In genomic region chr3:131007256-131007655, GRCh38 we compare ENCODE assay signal across 18 cellular contexts. TPM values are rescaled to one million over a fixed set of nuclear protein-coding genes. Genes with fewer than 3 reads are reported as not detected.
DNase-seq lines count a peak whose midpoint lies in the region; FAIRE-seq and TF ChIP-seq lines count a peak whose summit lies in the region.
"Had no signal": no experiment of that assay in that cellular context is flagged by ENCODE, and none has a peak within 500 bp of the region (broad histone marks: within the 10 kb centered on the region; RNA-seq: fewer than 3 reads in every experiment).

No MANE protein-coding gene starts in this region.

- peaks cover 6% of the 10 kb centered on the region for H3K36me3 ChIP-seq in A673 (ENCODE audit: insufficient read depth, low read length, poor library complexity, severe bottlenecking)
- H3K36me3 ChIP-seq in CD4-positive, alpha-beta memory T cell (ENCODE audit: insufficient read depth, low read length), result no peaks in the 10 kb centered on the region

- peaks cover 38 to 65% of the 10 kb centered on the region in 2 donors for H3K36me3 Mint-ChIP-seq in CD4-positive, alpha-beta memory T cell

- H3K4me1 Mint-ChIP-seq in CD4-positive, alpha-beta memory T cell, result peaks cover 0 to 8% (median 3%) of the 10 kb centered on the region in 4 donors

- H3K9me3 Mint-ChIP-seq in CD4-positive, alpha-beta memory T cell, result no peaks in the 10 kb centered on the region
- H3K9me3 Mint-ChIP-seq: CD8-positive, alpha-beta T cell had no signal

- intact Hi-C loops in A673 (cut with micrococcal nuclease; ENCODE audit: unreplicated experiment), result no loop called here
- intact Hi-C loops in CD4-positive, alpha-beta memory T cell (cut with micrococcal nuclease), result no loop called here

- TF ChIP-seq CTCF in A673 (conservative IDR thresholded peaks at IDR 0.05; ENCODE audit: low read depth, low read length) (no peak), VCaP (conservative IDR thresholded peaks at IDR 0.05) (no peak)

- no peak for FAIRE-seq in frontal cortex (lab: Jason Lieb, UNC)
- FAIRE-seq: GM12878, GM19239, K562 had no signal

- H3K4me3 Mint-ChIP-seq in CD4-positive, alpha-beta memory T cell, result no peak overlapping the region
- H3K4me3 Mint-ChIP-seq: CD8-positive, alpha-beta T cell had no signal

- no peaks in the 10 kb centered on the region for H3K9me3 ChIP-seq in A673 (ENCODE audit: low read depth, low read length, poor library complexity, severe bottlenecking)
- H3K9me3 ChIP-seq in CD4-positive, alpha-beta memory T cell (ENCODE audit: control insufficient read depth in 1 of 2, low read length in 2 of 2), result no peaks in the 10 kb centered on the region

- POLR2A ChIA-PET in A673 (lab: Charles Lee; ENCODE audit: low non-redundant PET), result interaction anchor here (0.8 kb wide), 1 partner anchor 1028 kb away, joined by 9 read pairs; the partner anchor contains the start of gene CPNE4
- POLR2A ChIA-PET in CD4-positive, alpha-beta memory T cell (lab: Charles Lee; ENCODE audit: partially characterized antibody), result no interaction called here

- peak; percentile 20 for DNase-seq in A673 (ENCODE audit: low spot score)
- no peak for DNase-seq in CD4-positive, alpha-beta memory T cell
- DNase-seq in fibroblast of gingiva (ENCODE audit: low read depth), result peak; percentile 6
- DNase-seq in frontal cortex (ENCODE audit: low spot score in 2 of 2), result no peak
- DNase-seq in activated CD4-positive, CD25-positive, alpha-beta regulatory T cell treated with anti-CD3 and anti-CD28 coated beads, Interleukin-2, amount 50 U/mL, for 72 hours, result no peak
- DNase-seq in NCI-H1694 (lab: John Stamatoyannopoulos, UW), result no peak
- DNase-seq: ACHN; AML-193; CD8-positive, alpha-beta T cell; COR-L47; DMS 273 treated with DMSO at 0.1 percent for 48 hours; DND-41; EL had no signal

- H3K27me3 ChIP-seq in A673 (replicated peaks; ENCODE audit: insufficient read depth, low read depth, low read length, poor library complexity), result no peaks in the 10 kb centered on the region
- no peaks in the 10 kb centered on the region for H3K27me3 ChIP-seq in CD4-positive, alpha-beta memory T cell (ENCODE audit: insufficient read depth, low read length)

- peak overlapping the region in 4 of 7 donors; percentile 19 to 70 (median 55) for H3K27ac Mint-ChIP-seq in CD4-positive, alpha-beta memory T cell
- H3K27ac Mint-ChIP-seq: CD8-positive, alpha-beta T cell had no signal

- no peaks in the 10 kb centered on the region for H3K27me3 Mint-ChIP-seq in CD4-positive, alpha-beta memory T cell

- H3K4me3 ChIP-seq in A673 (ENCODE audit: low read depth, low read length, poor library complexity, severe bottlenecking), result no peak overlapping the region
- no peak overlapping the region for H3K4me3 ChIP-seq in CD4-positive, alpha-beta memory T cell (ENCODE audit: low read length in 2 of 2)
- H3K4me3 ChIP-seq: GM12878, K562 had no signal

- CTCF ChIA-PET in A673 (lab: Charles Lee), result no interaction called here
- CTCF ChIA-PET in CD4-positive, alpha-beta memory T cell (lab: Charles Lee; ENCODE audit: partially characterized antibody), result no interaction called here

- no TSS peak for BruUV-seq in A673 (replicated peaks; lab: Mats Ljungman, UMichigan)

- peaks cover 17% of the 10 kb centered on the region for H3K4me1 ChIP-seq in A673 (ENCODE audit: insufficient read depth, low read length, poor library complexity, severe bottlenecking)
- H3K4me1 ChIP-seq in CD4-positive, alpha-beta memory T cell (ENCODE audit: insufficient read depth, low read length), result no peaks in the 10 kb centered on the region

- H3K27ac ChIP-seq in A673 (ENCODE audit: low read depth, low read length, poor library complexity, severe bottlenecking), result no peak overlapping the region
- no peak overlapping the region for H3K27ac ChIP-seq in CD4-positive, alpha-beta memory T cell (ENCODE audit: low read depth, low read length)
- H3K27ac ChIP-seq in VCaP, result peak overlapping the region; percentile 80; the same call in 1 of the 2 replicates
- H3K27ac ChIP-seq: C4-2B had no signal

RNA-seq across cellular contexts. Expression of gene ASTE1, which starts 19.4 kb away (rescaled TPM):
- total RNA-seq in A673 (2021) (7.3 and 8.1 TPM in 2 replicates), frontal cortex (15.1 TPM)
- total RNA-seq in CD4-positive, alpha-beta memory T cell, result 10 to 100 TPM; 28.1 TPM
- polyA plus RNA-seq in CD4-positive, alpha-beta memory T cell, result 10 to 100 TPM; 23.8 to 31.9 TPM

RNA-seq across cellular contexts. Expression of gene NEK11, which starts 19.4 kb away (rescaled TPM):
- total RNA-seq in A673 (2021) (4.4 and 5.0 TPM in 2 replicates), frontal cortex (28.1 TPM)
- total RNA-seq in CD4-positive, alpha-beta memory T cell, result 1 to 10 TPM; 5.3 to 6.2 TPM
- 1 to 10 TPM; 1.9 to 3.8 TPM for polyA plus RNA-seq in CD4-positive, alpha-beta memory T cell

Comparison
In these comparisons a context has a peak if more than half of its experiments do, and no peak if none do; other contexts are left out.
1. DNase-seq: peak in A673 (single experiment) and fibroblast of gingiva (single experiment); none in CD4-positive, alpha-beta memory T cell (0 of 5), frontal cortex (0 of 2), activated CD4-positive, CD25-positive, alpha-beta regulatory T cell treated with anti-CD3 and anti-CD28 coated beads, Interleukin-2, amount 50 U/mL, for 72 hours (single experiment) and NCI-H1694 (single experiment).